ENCODE assay signal across 8 cellular contexts in the genomic region with DNA sequence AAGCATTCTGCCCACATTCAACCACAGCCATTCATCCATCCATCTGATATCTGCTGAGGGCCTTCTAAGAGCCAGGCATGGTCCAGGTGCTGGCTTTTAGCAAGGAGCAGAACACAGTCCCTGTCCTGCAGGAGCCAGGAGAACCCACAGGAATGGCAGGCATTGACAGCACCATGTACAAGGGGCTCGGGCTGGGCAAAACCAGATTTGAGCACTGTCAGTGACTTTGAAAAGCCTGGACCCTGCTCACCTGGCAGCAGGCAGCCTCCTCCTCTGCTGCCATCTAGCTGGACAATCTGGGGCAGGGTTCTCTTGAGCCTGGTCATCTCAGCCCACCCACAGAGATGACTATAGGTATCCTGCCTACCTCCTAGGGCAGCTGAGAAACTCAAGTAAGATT.
DNase-seq lines count a peak whose midpoint lies in the region; ATAC-seq and TF ChIP-seq lines count a peak whose summit lies in the region.

No MANE protein-coding gene starts in this region.

- no peak overlapping the region for H3K4me3 Mint-ChIP-seq in MCF 10A (ENCODE audit: unreplicated experiment)

- no peak overlapping the region for H3K4me3 ChIP-seq in vagina
- H3K4me3 ChIP-seq in effector memory CD4-positive, alpha-beta T cell (ENCODE audit: insufficient read depth, low read depth, low read length, poor library complexity, severe bottlenecking) = no peak overlapping the region

- POLR2A ChIA-PET in MCF 10A (lab: Yijun Ruan, JAX) = interaction anchor here (1.0 to 1.2 kb wide), 2 partner anchors 8 to 20 kb away, joined by 3 read pairs; no protein-coding TSS in a partner anchor

- H3K4me1 ChIP-seq in vagina = peaks cover 53% of the 10 kb centered on the region
- no peaks in the 10 kb centered on the region for H3K4me1 ChIP-seq in effector memory CD4-positive, alpha-beta T cell (ENCODE audit: control insufficient read depth, insufficient read depth, low read length, poor library complexity, severe bottlenecking)

- no peaks in the 10 kb centered on the region for H3K36me3 Mint-ChIP-seq in MCF 10A (ENCODE audit: insufficient read depth, unreplicated experiment)

- no peaks in the 10 kb centered on the region for H3K27me3 Mint-ChIP-seq in MCF 10A (ENCODE audit: insufficient read depth, unreplicated experiment)

- peak overlapping the region; percentile 82 for H3K27ac ChIP-seq in vagina
- H3K27ac ChIP-seq in effector memory CD4-positive, alpha-beta T cell (ENCODE audit: insufficient read depth, low read length, poor library complexity, severe bottlenecking) = no peak overlapping the region

- H3K36me3 ChIP-seq in vagina = no peaks in the 10 kb centered on the region
- no peaks in the 10 kb centered on the region for H3K36me3 ChIP-seq in effector memory CD4-positive, alpha-beta T cell (ENCODE audit: control insufficient read depth, insufficient read depth, low read length)

- no peaks in the 10 kb centered on the region for H3K9me3 ChIP-seq in vagina
- H3K9me3 ChIP-seq in effector memory CD4-positive, alpha-beta T cell (ENCODE audit: control insufficient read depth, low read length) = no peaks in the 10 kb centered on the region

- CTCF ChIA-PET in MCF 10A (lab: Yijun Ruan, JAX) = interaction anchor here (0.6 kb wide), 1 partner anchor 704 kb away, joined by 3 read pairs; no protein-coding TSS in a partner anchor

- DNase-seq in Right ventricle myocardium superior (no peak), Right ventricle myocardium inferior (ENCODE audit: missing footprints) (no peak), MCF 10A (ENCODE audit: unreplicated experiment) (peak; percentile 35), medulla oblongata (ENCODE audit: extremely low spot score) (peak; percentile 30), vagina (ENCODE audit: extremely low spot score in 2 of 2) (peak; percentile 46 to 83), D341Med (ENCODE audit: low spot score) (no peak)
- no peak for DNase-seq in effector memory CD4-positive, alpha-beta T cell
- no peak for DNase-seq in activated effector memory CD4-positive, alpha-beta T cell treated with Interleukin-2 at 50 U/mL for 16 hours

- peaks cover 5% of the 10 kb centered on the region for H3K4me1 Mint-ChIP-seq in MCF 10A (ENCODE audit: insufficient read depth, unreplicated experiment)

- TF ChIP-seq POLR2A in vagina (IDR thresholded peaks at IDR 0.05) = no peak

- no TSS peak for BruUV-seq in MCF 10A (replicated peaks; lab: Mats Ljungman, UMichigan)

- H3K9me3 Mint-ChIP-seq in MCF 10A (ENCODE audit: unreplicated experiment) = no peaks in the 10 kb centered on the region

- peak; percentile 25 for ATAC-seq in Right ventricle myocardium superior (ENCODE audit: poor library complexity)
- ATAC-seq in Right ventricle myocardium inferior = no peak

- H3K27ac Mint-ChIP-seq in MCF 10A (ENCODE audit: low read depth, unreplicated experiment) = no peak overlapping the region

- no peak for TF ChIP-seq CTCF in MCF 10A (IDR thresholded peaks at IDR 0.05; ENCODE audit: unreplicated experiment)
- TF ChIP-seq CTCF in vagina (IDR thresholded peaks at IDR 0.05) = no peak

- no peaks in the 10 kb centered on the region for H3K27me3 ChIP-seq in vagina
- no peaks in the 10 kb centered on the region for H3K27me3 ChIP-seq in effector memory CD4-positive, alpha-beta T cell (replicated peaks; ENCODE audit: control insufficient read depth, insufficient read depth, low read length, poor library complexity, severe bottlenecking)

- intact Hi-C loops in Right ventricle myocardium superior (cut with DNase I) (no loop called here), Right ventricle myocardium inferior (cut with DNase I) (no loop called here), MCF 10A (cut with micrococcal nuclease) (no loop called here), vagina (cut with DNase I) (no loop called here)

Comparison
In these comparisons a context has a peak if more than half of its experiments do, and no peak if none do; other contexts are left out.
1. DNase-seq: peak in MCF 10A (single experiment), medulla oblongata (single experiment) and vagina (2 of 2); none in Right ventricle myocardium superior (single experiment), Right ventricle myocardium inferior (single experiment), effector memory CD4-positive, alpha-beta T cell (0 of 3), activated effector memory CD4-positive, alpha-beta T cell treated with Interleukin-2 at 50 U/mL for 16 hours (single experiment) and D341Med (single experiment).